In genomic region chr11:107457558-107458271, GRCh38 we compare ENCODE assay signal across 8 cellular contexts. TPM values are rescaled to one million over a fixed set of nuclear protein-coding genes. Genes with fewer than 3 reads are reported as not detected.
A peak's percentile ranks its signal among the peaks of the same experiment; 100 is the strongest.
DNase-seq lines count a peak whose midpoint lies in the region; ATAC-seq and TF ChIP-seq lines count a peak whose summit lies in the region.

CWF19L2 (minus strand) TSS chr11:107457825; CDS start chr11:107457816, 9 bp downstream.

- H3K9ac ChIP-seq in muscle layer of colon (ENCODE audit: low read length): peak within 1 kb of the TSS; percentile 95

- ATAC-seq in GM21717 (IDR thresholded peaks at IDR 0.05; ENCODE audit: unreplicated experiment) (peak; percentile 98), esophagus mucosa (peak; percentile 99)

- H3K27ac ChIP-seq in muscle layer of colon (ENCODE audit: low read depth, low read length): peak within 1 kb of the TSS; percentile 70

- DNase-seq in DMS153 treated with DMSO at 0.1 percent for 48 hours (lab: John Stamatoyannopoulos, UW; ENCODE audit: unreplicated experiment) (peak; percentile 91), KBM-7 (peak; percentile 93)
- DNase-seq in activated T-cell treated with anti-CD3 and anti-CD28 coated beads, Interleukin-2, amount 50 U/mL, for 24 hours: peak; percentile 84
- peak; percentile 73 for DNase-seq in stimulated activated CD8-positive, alpha-beta memory T cell treated with anti-CD3 and anti-CD28 coated beads, Interleukin-7, amount 100 ng/mL, for 24 hours (ENCODE audit: low read depth)

- H3K27ac Mint-ChIP-seq in activated T-cell treated with anti-CD3 and anti-CD28 coated beads, Interleukin-2, amount 50 U/mL, for 24 hours: peak within 1 kb of the TSS; percentile 94

- H3K27me3 Mint-ChIP-seq in activated T-cell treated with anti-CD3 and anti-CD28 coated beads, Interleukin-2, amount 50 U/mL, for 24 hours: no peaks in the 10 kb centered on the region

- H3K9me3 ChIP-seq in muscle layer of colon (ENCODE audit: low read length): no peaks in the 10 kb centered on the region

- in situ Hi-C loops in KBM-7 (cut with MboI; ENCODE audit: low pct_unique_long_range_greater_than_20kb, low sequenced_read_pairs): no loop called here

- peaks cover 29% of the 10 kb centered on the region for H3K4me1 Mint-ChIP-seq in activated T-cell treated with anti-CD3 and anti-CD28 coated beads, Interleukin-2, amount 50 U/mL, for 24 hours (ENCODE audit: low read depth)

- H3K4me1 ChIP-seq in muscle layer of colon (ENCODE audit: insufficient read depth, low read length): peaks cover 9% of the 10 kb centered on the region

- peaks cover 42% of the 10 kb centered on the region for H3K36me3 Mint-ChIP-seq in activated T-cell treated with anti-CD3 and anti-CD28 coated beads, Interleukin-2, amount 50 U/mL, for 24 hours (ENCODE audit: low read depth)

- H3K36me3 ChIP-seq in muscle layer of colon (ENCODE audit: insufficient read depth, low read length): peaks cover 13% of the 10 kb centered on the region

- no peaks in the 10 kb centered on the region for H3K9me3 Mint-ChIP-seq in activated T-cell treated with anti-CD3 and anti-CD28 coated beads, Interleukin-2, amount 50 U/mL, for 24 hours

- no peaks in the 10 kb centered on the region for H3K27me3 ChIP-seq in muscle layer of colon (ENCODE audit: control insufficient read depth in 1 of 2, insufficient read depth in 2 of 2, low read length in 2 of 2)

- H3K4me3 ChIP-seq in muscle layer of colon (ENCODE audit: low read depth in 1 of 2, low read length in 2 of 2): peak within 1 kb of the TSS; percentile 80 to 99

- peak within 1 kb of the TSS; percentile 85 for H3K4me3 Mint-ChIP-seq in activated T-cell treated with anti-CD3 and anti-CD28 coated beads, Interleukin-2, amount 50 U/mL, for 24 hours

TF ChIP-seq in PFSK-1, 5 proteins besides CTCF, POLR2A, EP300 and RAD21:
- TF ChIP-seq TAF1 (IDR thresholded peaks at IDR 0.05; ENCODE audit: borderline replicate concordance, insufficient read depth, low read length) (peak; percentile 98), SIN3A (IDR thresholded peaks at IDR 0.05; ENCODE audit: borderline replicate concordance, insufficient read depth, low read length) (no peak), FOXP2 (optimal IDR thresholded peaks at IDR 0.05; ENCODE audit: borderline replicate concordance, extremely low read depth, extremely low read length, insufficient read depth) (peak; percentile 43), POLR2AphosphoS5 (IDR thresholded peaks at IDR 0.05; ENCODE audit: low read depth, low read length) (peak; percentile 98)
- TF ChIP-seq, protein P1, sequence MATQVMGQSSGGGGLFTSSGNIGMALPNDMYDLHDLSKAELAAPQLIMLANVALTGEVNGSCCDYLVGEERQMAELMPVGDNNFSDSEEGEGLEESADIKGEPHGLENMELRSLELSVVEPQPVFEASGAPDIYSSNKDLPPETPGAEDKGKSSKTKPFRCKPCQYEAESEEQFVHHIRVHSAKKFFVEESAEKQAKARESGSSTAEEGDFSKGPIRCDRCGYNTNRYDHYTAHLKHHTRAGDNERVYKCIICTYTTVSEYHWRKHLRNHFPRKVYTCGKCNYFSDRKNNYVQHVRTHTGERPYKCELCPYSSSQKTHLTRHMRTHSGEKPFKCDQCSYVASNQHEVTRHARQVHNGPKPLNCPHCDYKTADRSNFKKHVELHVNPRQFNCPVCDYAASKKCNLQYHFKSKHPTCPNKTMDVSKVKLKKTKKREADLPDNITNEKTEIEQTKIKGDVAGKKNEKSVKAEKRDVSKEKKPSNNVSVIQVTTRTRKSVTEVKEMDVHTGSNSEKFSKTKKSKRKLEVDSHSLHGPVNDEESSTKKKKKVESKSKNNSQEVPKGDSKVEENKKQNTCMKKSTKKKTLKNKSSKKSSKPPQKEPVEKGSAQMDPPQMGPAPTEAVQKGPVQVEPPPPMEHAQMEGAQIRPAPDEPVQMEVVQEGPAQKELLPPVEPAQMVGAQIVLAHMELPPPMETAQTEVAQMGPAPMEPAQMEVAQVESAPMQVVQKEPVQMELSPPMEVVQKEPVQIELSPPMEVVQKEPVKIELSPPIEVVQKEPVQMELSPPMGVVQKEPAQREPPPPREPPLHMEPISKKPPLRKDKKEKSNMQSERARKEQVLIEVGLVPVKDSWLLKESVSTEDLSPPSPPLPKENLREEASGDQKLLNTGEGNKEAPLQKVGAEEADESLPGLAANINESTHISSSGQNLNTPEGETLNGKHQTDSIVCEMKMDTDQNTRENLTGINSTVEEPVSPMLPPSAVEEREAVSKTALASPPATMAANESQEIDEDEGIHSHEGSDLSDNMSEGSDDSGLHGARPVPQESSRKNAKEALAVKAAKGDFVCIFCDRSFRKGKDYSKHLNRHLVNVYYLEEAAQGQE (IDR thresholded peaks at IDR 0.05; ENCODE audit: insufficient read depth in 1 of 2, low read depth in 2 of 2, low read length in 2 of 2): peak in 1 of 2 experiments; percentile 60; a peak in 2 of 4 replicates

RNA-seq across cellular contexts. Expression of gene CWF19L2, which starts in this region (rescaled TPM):
- polyA plus RNA-seq in PFSK-1 (2012; ENCODE audit: insufficient read length, low read depth): 2.9 TPM
- total RNA-seq in esophagus mucosa: 6.8 TPM

Comparison
In these comparisons a context has a peak if more than half of its experiments do, and no peak if none do; other contexts are left out.
1. Peak in every context shown above with its lines: DNase-seq, ATAC-seq, H3K4me3 ChIP-seq and H3K27ac ChIP-seq.